In genomic region chrX:149547782-149548181, GRCh38 we compare ENCODE assay signal across 2 cellular contexts. TPM values are rescaled to one million over a fixed set of nuclear protein-coding genes. Genes with fewer than 3 reads are reported as not detected.
"Had no signal": no experiment of that assay in that cellular context is flagged by ENCODE, and none has a peak within 500 bp of the region (broad histone marks: within the 10 kb centered on the region; RNA-seq: fewer than 3 reads in every experiment).

No MANE protein-coding gene starts in this region.

RNA-seq across cellular contexts. Expression of gene HSFX3, which starts 1.9 kb away (rescaled TPM):
- total RNA-seq: G401 had no signal

RNA-seq across cellular contexts. Expression of gene MAGEA9B, which starts 39.5 kb away (rescaled TPM):
- total RNA-seq: G401, GM12878 had no signal

RNA-seq across cellular contexts. Expression of gene HSFX2, which starts 47.3 kb away (rescaled TPM):
- total RNA-seq: G401 had no signal
